ENCODE assay signal across 15 cellular contexts in genomic region chr7:151141281-151141854, GRCh38. TPM values are rescaled to one million over a fixed set of nuclear protein-coding genes. Genes with fewer than 3 reads are reported as not detected.
"Had no signal": no experiment of that assay in that cellular context is flagged by ENCODE, and none has a peak within 500 bp of the region (broad histone marks: within the 10 kb centered on the region; RNA-seq: fewer than 3 reads in every experiment).

No MANE protein-coding gene starts in this region.

- H3K27ac ChIP-seq: hepatocyte, lower lobe of right lung, neutrophil had no signal

- H3K79me2 ChIP-seq: hepatocyte had no signal

- ATAC-seq: activated CD8-positive, alpha-beta memory T cell treated with anti-CD3 and anti-CD28 coated beads, Interleukin-2, amount 10 ng/mL, durations not matched to agents 7 days and 5 days; activated naive CD8-positive, alpha-beta T cell treated with anti-CD3 and anti-CD28 coated beads, Interleukin-2, amount 50 U/mL, for 24 hours; lower lobe of right lung had no signal

- H3K9me3 ChIP-seq: lower lobe of right lung, neutrophil had no signal

- H3K4me1 ChIP-seq: lower lobe of right lung had no signal

- H3K4me2 ChIP-seq: hepatocyte had no signal

- H2AFZ ChIP-seq: hepatocyte had no signal

- H3K27me3 ChIP-seq: hepatocyte, neutrophil had no signal

- DNase-seq: activated CD4-positive, alpha-beta T cell treated with anti-CD3 and anti-CD28 coated beads for 1 hour; activated CD4-positive, alpha-beta T cell treated with anti-CD3 and anti-CD28 coated beads, Interleukin-2, amount 50 U/mL, for 48 hours; activated CD8-positive, alpha-beta memory T cell treated with anti-CD3 and anti-CD28 coated beads, Interleukin-2, amount 10 ng/mL, durations not matched to agents 7 days and 5 days; activated naive CD8-positive, alpha-beta T cell treated with anti-CD3 and anti-CD28 coated beads, Interleukin-2, amount 50 U/mL, for 24 hours; cortex of kidney; effector memory CD4-positive, alpha-beta T cell; kidney glomerular epithelial cell; lower lobe of right lung; small intestine; T1000; trophoblast cell had no signal

- H3K4me3 ChIP-seq: hepatocyte, lower lobe of right lung had no signal

RNA-seq across cellular contexts. Expression of gene GBX1, which starts 26.1 kb away (rescaled TPM):
- total RNA-seq: activated CD8-positive, alpha-beta memory T cell treated with anti-CD3 and anti-CD28 coated beads, Interleukin-2, amount 10 ng/mL, durations not matched to agents 7 days and 5 days; epithelial cell of proximal tubule; hepatocyte; lower lobe of right lung; mesothelial cell of epicardium had no signal
- polyA plus RNA-seq: hepatocyte, small intestine had no signal

RNA-seq across cellular contexts. Expression of gene ASB10, which starts 45.7 kb away (rescaled TPM):
- total RNA-seq: activated CD8-positive, alpha-beta memory T cell treated with anti-CD3 and anti-CD28 coated beads, Interleukin-2, amount 10 ng/mL, durations not matched to agents 7 days and 5 days; epithelial cell of proximal tubule; hepatocyte; lower lobe of right lung; mesothelial cell of epicardium had no signal
- polyA plus RNA-seq: hepatocyte, small intestine had no signal
